ENCODE assay signal across 2 cellular contexts in genomic region chr1:778451-779278, GRCh38.
TF ChIP-seq lines count a peak whose summit lies in the region.
"Not testable (repeated sequence)": the region's sequence is repeated elsewhere in the genome, so short reads cannot be mapped to it uniquely, and the experiment has no call there.

No MANE protein-coding gene starts in this region.

TF ChIP-seq in H1, 55 proteins besides CTCF, POLR2A, EP300 and RAD21 (continued from another document):
- TF ChIP-seq MAFK (IDR thresholded peaks at IDR 0.05; ENCODE audit: low read depth, low read length), result peak; percentile 78; the same call in 1 of the 2 replicates
- TF ChIP-seq SRF (IDR thresholded peaks at IDR 0.05; ENCODE audit: low read depth, low read length), result peak; percentile 83
- peak; percentile 100 for TF ChIP-seq KDM4A (IDR thresholded peaks at IDR 0.05; ENCODE audit: low read depth, low read length, severe bottlenecking)
- TF ChIP-seq MAX (IDR thresholded peaks at IDR 0.05), result peak; percentile 85
- peak; percentile 98 for TF ChIP-seq CREB1 (IDR thresholded peaks at IDR 0.05)
- TF ChIP-seq GTF2F1 (IDR thresholded peaks at IDR 0.05; ENCODE audit: borderline replicate concordance, low read depth, low read length), result 0 out of 2 replicates have a peak, but pooled peaks have one; percentile 19
- TF ChIP-seq TAF1 (IDR thresholded peaks at IDR 0.05; ENCODE audit: low read depth, low read length), result peak; percentile 90
- peak; percentile 68; the same call in 1 of the 2 replicates for TF ChIP-seq PHF8 (conservative IDR thresholded peaks at IDR 0.05; ENCODE audit: low read depth, low read length)
- peak; percentile 85 for TF ChIP-seq KDM5A (IDR thresholded peaks at IDR 0.05; ENCODE audit: low read length)
- TF ChIP-seq USF2 (IDR thresholded peaks at IDR 0.05; ENCODE audit: low read length), result peak; percentile 40; the same call in 1 of the 2 replicates
- TF ChIP-seq TEAD4 (IDR thresholded peaks at IDR 0.05; ENCODE audit: low read depth, low read length), result 0 out of 2 replicates have a peak, but pooled peaks have one; percentile 1
- peak; percentile 8; the same call in 1 of the 2 replicates for TF ChIP-seq RFX5 (IDR thresholded peaks at IDR 0.05; ENCODE audit: borderline replicate concordance, low read depth, low read length)
- peak; percentile 87; the same call in 1 of the 2 replicates for TF ChIP-seq SP1 (IDR thresholded peaks at IDR 0.05; ENCODE audit: low read depth, low read length)
- TF ChIP-seq E2F6 (IDR thresholded peaks at IDR 0.05), result peak; percentile 66; the same call in 1 of the 2 replicates
- peak; percentile 85 for TF ChIP-seq TBP (IDR thresholded peaks at IDR 0.05; ENCODE audit: low read depth, low read length)
- peak; percentile 79 for TF ChIP-seq YY1 (IDR thresholded peaks at IDR 0.05; ENCODE audit: low read depth, low read length)
- TF ChIP-seq CHD2 (IDR thresholded peaks at IDR 0.05; ENCODE audit: low read length), result peak; percentile 56; the same call in 1 of the 2 replicates
- peak; percentile 65; the same call in 1 of the 2 replicates for TF ChIP-seq JUND (IDR thresholded peaks at IDR 0.05; ENCODE audit: low read length)
- TF ChIP-seq SIN3A (conservative IDR thresholded peaks at IDR 0.05 in 1 of 2, IDR thresholded peaks at IDR 0.05 in 1 of 2; ENCODE audit: low read depth in 1 of 2, low read length in 2 of 2), result 0 out of 4 replicates have a peak, but pooled peaks of 1 of the 2 experiments have one; percentile 38
- peak; percentile 98 for TF ChIP-seq POLR2AphosphoS5 (IDR thresholded peaks at IDR 0.05; ENCODE audit: low read depth, low read length)
TF ChIP-seq in H1: peak in this region for 24; not testable (repeated sequence) for 31.

TF ChIP-seq in HepG2, 621 proteins besides CTCF, POLR2A, EP300 and RAD21 (continued from another document and continues in another):
- TF ChIP-seq ZNF709 (CRISPR knock-in tag; IDR thresholded peaks at IDR 0.05) (peak; percentile 68; the same call in 1 of the 2 replicates), ZNF773 (CRISPR knock-in tag; IDR thresholded peaks at IDR 0.05; ENCODE audit: borderline replicate concordance) (peak; percentile 64; the same call in 1 of the 2 replicates), BATF2 (CRISPR knock-in tag; IDR thresholded peaks at IDR 0.05) (0 out of 2 replicates have a peak, but pooled peaks have one; percentile 40), PHF20 (CRISPR knock-in tag; IDR thresholded peaks at IDR 0.05) (peak; percentile 90), GABPB1 (CRISPR knock-in tag; IDR thresholded peaks at IDR 0.05) (peak; percentile 86), SMARCC2 (IDR thresholded peaks at IDR 0.05) (peak; percentile 100; the same call in 1 of the 2 replicates), SOX5 (CRISPR knock-in tag; IDR thresholded peaks at IDR 0.05; ENCODE audit: borderline replicate concordance) (0 out of 2 replicates have a peak, but pooled peaks have one; percentile 29), ZSCAN9 (CRISPR knock-in tag; IDR thresholded peaks at IDR 0.05; ENCODE audit: borderline replicate concordance) (0 out of 2 replicates have a peak, but pooled peaks have one; percentile 29), ZIK1 (CRISPR knock-in tag; IDR thresholded peaks at IDR 0.05; ENCODE audit: borderline replicate concordance, low read depth) (0 out of 2 replicates have a peak, but pooled peaks have one; percentile 53), NR2F6 (CRISPR knock-in tag; IDR thresholded peaks at IDR 0.05) (peak; percentile 37; the same call in 1 of the 2 replicates), ZNF430 (CRISPR knock-in tag; IDR thresholded peaks at IDR 0.05) (peak; percentile 27; the same call in 1 of the 2 replicates), JUN (CRISPR knock-in tag; IDR thresholded peaks at IDR 0.05) (0 out of 2 replicates have a peak, but pooled peaks have one; percentile 57), IRF2 (CRISPR knock-in tag; IDR thresholded peaks at IDR 0.05) (peak; percentile 42; the same call in 1 of the 2 replicates), TARDBP (CRISPR knock-in tag; IDR thresholded peaks at IDR 0.05) (peak; percentile 68), XBP1 (CRISPR knock-in tag; IDR thresholded peaks at IDR 0.05) (peak; percentile 65; the same call in 1 of the 2 replicates), BRD4 (CRISPR knock-in tag; IDR thresholded peaks at IDR 0.05) (peak; percentile 75; the same call in 1 of the 2 replicates), RFX5 (IDR thresholded peaks at IDR 0.05; ENCODE audit: low read depth, low read length) (peak; percentile 92), ZNF142 (CRISPR knock-in tag; IDR thresholded peaks at IDR 0.05) (peak; percentile 67; the same call in 1 of the 2 replicates), CREM (IDR thresholded peaks at IDR 0.05) (peak; percentile 99), CREM (CRISPR knock-in tag; IDR thresholded peaks at IDR 0.05) (peak; percentile 96), ZNF441 (CRISPR knock-in tag; IDR thresholded peaks at IDR 0.05; ENCODE audit: borderline replicate concordance) (peak; percentile 66; the same call in 1 of the 2 replicates), HES4 (CRISPR knock-in tag; IDR thresholded peaks at IDR 0.05; ENCODE audit: borderline replicate concordance) (0 out of 2 replicates have a peak, but pooled peaks have one; percentile 31), ISL2 (CRISPR knock-in tag; IDR thresholded peaks at IDR 0.05) (peak; percentile 70), SKI (IDR thresholded peaks at IDR 0.05; ENCODE audit: partially characterized antibody) (peak; percentile 45), GABPA (CRISPR knock-in tag; IDR thresholded peaks at IDR 0.05; ENCODE audit: low read depth) (peak; percentile 63), TSC22D2 (CRISPR knock-in tag; IDR thresholded peaks at IDR 0.05; ENCODE audit: borderline replicate concordance) (peak; percentile 80; the same call in 1 of the 2 replicates), CBFB (CRISPR knock-in tag; IDR thresholded peaks at IDR 0.05) (peak; percentile 60; the same call in 1 of the 2 replicates), LCORL (CRISPR knock-in tag; IDR thresholded peaks at IDR 0.05) (peak; percentile 44; the same call in 1 of the 2 replicates), ZSCAN12 (CRISPR knock-in tag; IDR thresholded peaks at IDR 0.05) (peak; percentile 66; the same call in 1 of the 2 replicates), MAFF (IDR thresholded peaks at IDR 0.05; ENCODE audit: low read depth, low read length) (peak; percentile 86), MAFG (CRISPR knock-in tag; IDR thresholded peaks at IDR 0.05) (peak; percentile 91), ZNF543 (CRISPR knock-in tag; IDR thresholded peaks at IDR 0.05) (0 out of 2 replicates have a peak, but pooled peaks have one; percentile 69), POGK (CRISPR knock-in tag; conservative IDR thresholded peaks at IDR 0.05) (0 out of 2 replicates have a peak, but pooled peaks have one; percentile 37), MIER3 (CRISPR knock-in tag; IDR thresholded peaks at IDR 0.05; ENCODE audit: borderline replicate concordance) (peak; percentile 72; the same call in 1 of the 2 replicates), DMAP1 (CRISPR knock-in tag; IDR thresholded peaks at IDR 0.05) (peak; percentile 70), MXI1 (IDR thresholded peaks at IDR 0.05; ENCODE audit: borderline replicate concordance, low read depth, low read length) (peak; percentile 31; the same call in 2 of the 3 replicates)
- TF ChIP-seq, protein P1, sequence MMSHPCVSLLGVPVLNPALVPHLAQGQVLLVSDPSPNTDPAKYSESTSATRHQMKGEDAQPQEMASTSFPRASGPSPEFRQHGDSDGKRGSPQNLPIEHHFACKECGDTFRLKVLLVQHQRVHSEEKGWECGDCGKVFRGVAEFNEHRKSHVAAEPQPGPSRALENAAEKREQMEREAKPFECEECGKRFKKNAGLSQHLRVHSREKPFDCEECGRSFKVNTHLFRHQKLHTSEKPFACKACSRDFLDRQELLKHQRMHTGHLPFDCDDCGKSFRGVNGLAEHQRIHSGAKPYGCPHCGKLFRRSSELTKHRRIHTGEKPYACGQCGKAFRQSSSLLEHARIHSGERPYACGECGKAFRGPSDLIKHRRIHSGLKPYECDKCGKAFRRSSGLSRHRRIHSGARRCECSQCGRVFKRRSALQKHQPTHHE (CRISPR knock-in tag; IDR thresholded peaks at IDR 0.05; ENCODE audit: borderline replicate concordance), result 0 out of 2 replicates have a peak, but pooled peaks have one; percentile 23
- not testable (repeated sequence) for TF ChIP-seq NR2F6 (IDR thresholded peaks at IDR 0.05); GABPA (IDR thresholded peaks at IDR 0.05; ENCODE audit: low read depth, low read length); LCORL (IDR thresholded peaks at IDR 0.05)
- TF ChIP-seq, protein P2, sequence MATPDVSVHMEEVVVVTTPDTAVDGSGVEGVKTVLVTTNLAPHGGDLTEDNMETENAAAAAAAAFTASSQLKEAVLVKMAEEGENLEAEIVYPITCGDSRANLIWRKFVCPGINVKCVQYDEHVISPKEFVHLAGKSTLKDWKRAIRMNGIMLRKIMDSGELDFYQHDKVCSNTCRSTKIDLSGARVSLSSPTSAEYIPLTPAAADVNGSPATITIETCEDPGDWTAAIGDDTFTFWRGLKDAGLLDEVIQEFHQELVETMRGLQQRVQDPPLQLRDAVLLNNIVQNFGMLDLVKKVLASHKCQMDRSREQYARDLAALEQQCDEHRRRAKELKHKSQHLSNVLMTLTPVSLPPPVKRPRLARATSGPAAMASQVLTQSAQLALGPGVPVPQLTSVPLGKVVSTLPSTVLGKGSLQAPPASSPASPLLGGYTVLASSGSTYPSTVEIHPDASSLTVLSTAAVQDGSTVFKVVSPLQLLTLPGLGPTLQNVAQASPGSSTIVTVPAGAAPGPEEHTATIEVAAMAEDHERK (CRISPR knock-in tag; IDR thresholded peaks at IDR 0.05; ENCODE audit: low read depth), result peak; percentile 44; the same call in 1 of the 2 replicates
- TF ChIP-seq, protein P3, sequence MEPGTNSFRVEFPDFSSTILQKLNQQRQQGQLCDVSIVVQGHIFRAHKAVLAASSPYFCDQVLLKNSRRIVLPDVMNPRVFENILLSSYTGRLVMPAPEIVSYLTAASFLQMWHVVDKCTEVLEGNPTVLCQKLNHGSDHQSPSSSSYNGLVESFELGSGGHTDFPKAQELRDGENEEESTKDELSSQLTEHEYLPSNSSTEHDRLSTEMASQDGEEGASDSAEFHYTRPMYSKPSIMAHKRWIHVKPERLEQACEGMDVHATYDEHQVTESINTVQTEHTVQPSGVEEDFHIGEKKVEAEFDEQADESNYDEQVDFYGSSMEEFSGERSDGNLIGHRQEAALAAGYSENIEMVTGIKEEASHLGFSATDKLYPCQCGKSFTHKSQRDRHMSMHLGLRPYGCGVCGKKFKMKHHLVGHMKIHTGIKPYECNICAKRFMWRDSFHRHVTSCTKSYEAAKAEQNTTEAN (CRISPR knock-in tag; conservative IDR thresholded peaks at IDR 0.05), result peak; percentile 83; the same call in 1 of the 2 replicates
- TF ChIP-seq, protein P4, sequence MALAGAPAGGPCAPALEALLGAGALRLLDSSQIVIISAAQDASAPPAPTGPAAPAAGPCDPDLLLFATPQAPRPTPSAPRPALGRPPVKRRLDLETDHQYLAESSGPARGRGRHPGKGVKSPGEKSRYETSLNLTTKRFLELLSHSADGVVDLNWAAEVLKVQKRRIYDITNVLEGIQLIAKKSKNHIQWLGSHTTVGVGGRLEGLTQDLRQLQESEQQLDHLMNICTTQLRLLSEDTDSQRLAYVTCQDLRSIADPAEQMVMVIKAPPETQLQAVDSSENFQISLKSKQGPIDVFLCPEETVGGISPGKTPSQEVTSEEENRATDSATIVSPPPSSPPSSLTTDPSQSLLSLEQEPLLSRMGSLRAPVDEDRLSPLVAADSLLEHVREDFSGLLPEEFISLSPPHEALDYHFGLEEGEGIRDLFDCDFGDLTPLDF (CRISPR knock-in tag; IDR thresholded peaks at IDR 0.05), result peak; percentile 88
